1 cellular context compared by ENCODE assay signal in the genomic region with DNA sequence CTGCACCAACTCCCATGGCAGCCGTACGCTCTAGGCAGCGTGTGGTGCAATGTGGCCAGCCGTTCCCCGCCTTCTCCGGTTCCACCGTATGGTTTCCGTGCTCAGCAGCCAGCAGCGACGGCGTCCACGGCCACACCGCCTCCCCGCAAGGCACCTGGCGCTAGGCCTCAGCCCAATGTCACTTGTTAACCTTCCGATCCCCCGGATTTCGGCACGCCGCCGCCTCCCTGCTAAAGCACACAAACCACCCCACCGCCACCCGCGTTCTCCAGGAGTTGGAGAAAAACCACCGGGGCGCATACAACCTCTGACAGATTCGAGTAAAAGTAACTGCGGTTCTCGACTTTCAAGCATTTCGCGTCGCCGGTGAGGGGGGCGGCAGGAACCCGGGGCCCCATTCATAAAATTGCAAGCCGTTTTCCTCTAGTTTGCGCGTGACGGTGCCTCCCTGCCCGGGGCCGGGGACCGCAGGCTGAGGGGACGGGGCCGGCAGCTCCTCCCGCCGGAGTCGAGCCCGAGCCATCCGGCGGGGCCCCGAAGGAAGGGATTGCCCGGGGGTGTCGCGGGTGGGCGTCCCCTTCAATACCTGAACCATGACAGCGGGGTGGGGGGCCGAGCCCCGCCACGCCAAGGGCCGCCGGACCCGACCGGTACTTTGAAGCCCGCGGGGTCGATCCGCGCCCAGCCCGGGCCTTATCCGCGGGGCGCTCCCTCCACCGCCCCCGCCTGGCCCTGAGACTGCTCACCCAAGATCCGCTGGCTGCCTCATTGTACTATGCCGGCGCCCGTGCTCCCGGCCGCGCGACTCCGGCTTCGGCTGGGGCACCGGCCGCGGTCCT.
TF ChIP-seq lines count a peak whose summit lies in the region.

A gene with protein sequence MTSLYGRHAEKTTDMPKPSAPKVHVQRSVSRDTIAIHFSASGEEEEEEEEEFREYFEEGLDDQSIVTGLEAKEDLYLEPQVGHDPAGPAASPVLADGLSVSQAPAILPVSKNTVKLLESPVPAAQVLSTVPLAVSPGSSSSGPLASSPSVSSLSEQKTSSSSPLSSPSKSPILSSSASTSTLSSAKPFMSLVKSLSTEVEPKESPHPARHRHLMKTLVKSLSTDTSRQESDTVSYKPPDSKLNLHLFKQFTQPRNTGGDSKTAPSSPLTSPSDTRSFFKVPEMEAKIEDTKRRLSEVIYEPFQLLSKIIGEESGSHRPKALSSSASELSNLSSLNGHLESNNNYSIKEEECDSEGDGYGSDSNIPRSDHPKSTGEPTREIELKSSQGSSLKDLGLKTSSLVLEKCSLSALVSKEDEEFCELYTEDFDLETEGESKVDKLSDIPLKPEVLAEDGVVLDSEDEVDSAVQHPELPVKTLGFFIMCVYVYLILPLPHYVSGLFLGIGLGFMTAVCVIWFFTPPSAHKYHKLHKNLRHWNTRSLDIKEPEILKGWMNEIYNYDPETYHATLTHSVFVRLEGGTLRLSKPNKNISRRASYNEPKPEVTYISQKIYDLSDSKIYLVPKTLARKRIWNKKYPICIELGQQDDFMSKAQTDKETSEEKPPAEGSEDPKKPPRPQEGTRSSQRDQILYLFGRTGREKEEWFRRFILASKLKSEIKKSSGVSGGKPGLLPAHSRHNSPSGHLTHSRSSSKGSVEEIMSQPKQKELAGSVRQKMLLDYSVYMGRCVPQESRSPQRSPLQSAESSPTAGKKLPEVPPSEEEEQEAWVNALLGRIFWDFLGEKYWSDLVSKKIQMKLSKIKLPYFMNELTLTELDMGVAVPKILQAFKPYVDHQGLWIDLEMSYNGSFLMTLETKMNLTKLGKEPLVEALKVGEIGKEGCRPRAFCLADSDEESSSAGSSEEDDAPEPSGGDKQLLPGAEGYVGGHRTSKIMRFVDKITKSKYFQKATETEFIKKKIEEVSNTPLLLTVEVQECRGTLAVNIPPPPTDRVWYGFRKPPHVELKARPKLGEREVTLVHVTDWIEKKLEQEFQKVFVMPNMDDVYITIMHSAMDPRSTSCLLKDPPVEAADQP (minus strand): TSS at position 839 of the 839 bp plus-strand sequence. CDS start 49,043 bp downstream, outside the sequence.

TF ChIP-seq in HepG2, 621 proteins besides CTCF, POLR2A, EP300 and RAD21 (continued from another document and continues in another):
- TF ChIP-seq, protein P1, sequence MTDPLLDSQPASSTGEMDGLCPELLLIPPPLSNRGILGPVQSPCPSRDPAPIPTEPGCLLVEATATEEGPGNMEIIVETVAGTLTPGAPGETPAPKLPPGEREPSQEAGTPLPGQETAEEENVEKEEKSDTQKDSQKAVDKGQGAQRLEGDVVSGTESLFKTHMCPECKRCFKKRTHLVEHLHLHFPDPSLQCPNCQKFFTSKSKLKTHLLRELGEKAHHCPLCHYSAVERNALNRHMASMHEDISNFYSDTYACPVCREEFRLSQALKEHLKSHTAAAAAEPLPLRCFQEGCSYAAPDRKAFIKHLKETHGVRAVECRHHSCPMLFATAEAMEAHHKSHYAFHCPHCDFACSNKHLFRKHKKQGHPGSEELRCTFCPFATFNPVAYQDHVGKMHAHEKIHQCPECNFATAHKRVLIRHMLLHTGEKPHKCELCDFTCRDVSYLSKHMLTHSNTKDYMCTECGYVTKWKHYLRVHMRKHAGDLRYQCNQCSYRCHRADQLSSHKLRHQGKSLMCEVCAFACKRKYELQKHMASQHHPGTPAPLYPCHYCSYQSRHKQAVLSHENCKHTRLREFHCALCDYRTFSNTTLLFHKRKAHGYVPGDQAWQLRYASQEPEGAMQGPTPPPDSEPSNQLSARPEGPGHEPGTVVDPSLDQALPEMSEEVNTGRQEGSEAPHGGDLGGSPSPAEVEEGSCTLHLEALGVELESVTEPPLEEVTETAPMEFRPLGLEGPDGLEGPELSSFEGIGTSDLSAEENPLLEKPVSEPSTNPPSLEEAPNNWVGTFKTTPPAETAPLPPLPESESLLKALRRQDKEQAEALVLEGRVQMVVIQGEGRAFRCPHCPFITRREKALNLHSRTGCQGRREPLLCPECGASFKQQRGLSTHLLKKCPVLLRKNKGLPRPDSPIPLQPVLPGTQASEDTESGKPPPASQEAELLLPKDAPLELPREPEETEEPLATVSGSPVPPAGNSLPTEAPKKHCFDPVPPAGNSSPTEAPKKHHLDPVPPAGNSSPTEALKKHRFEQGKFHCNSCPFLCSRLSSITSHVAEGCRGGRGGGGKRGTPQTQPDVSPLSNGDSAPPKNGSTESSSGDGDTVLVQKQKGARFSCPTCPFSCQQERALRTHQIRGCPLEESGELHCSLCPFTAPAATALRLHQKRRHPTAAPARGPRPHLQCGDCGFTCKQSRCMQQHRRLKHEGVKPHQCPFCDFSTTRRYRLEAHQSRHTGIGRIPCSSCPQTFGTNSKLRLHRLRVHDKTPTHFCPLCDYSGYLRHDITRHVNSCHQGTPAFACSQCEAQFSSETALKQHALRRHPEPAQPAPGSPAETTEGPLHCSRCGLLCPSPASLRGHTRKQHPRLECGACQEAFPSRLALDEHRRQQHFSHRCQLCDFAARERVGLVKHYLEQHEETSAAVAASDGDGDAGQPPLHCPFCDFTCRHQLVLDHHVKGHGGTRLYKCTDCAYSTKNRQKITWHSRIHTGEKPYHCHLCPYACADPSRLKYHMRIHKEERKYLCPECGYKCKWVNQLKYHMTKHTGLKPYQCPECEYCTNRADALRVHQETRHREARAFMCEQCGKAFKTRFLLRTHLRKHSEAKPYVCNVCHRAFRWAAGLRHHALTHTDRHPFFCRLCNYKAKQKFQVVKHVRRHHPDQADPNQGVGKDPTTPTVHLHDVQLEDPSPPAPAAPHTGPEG (CRISPR knock-in tag; IDR thresholded peaks at IDR 0.05): no peak; the same call in 1 of the 2 replicates
- no peak; the same call in 1 of the 2 replicates for TF ChIP-seq FOXM1 (CRISPR knock-in tag; IDR thresholded peaks at IDR 0.05)
- TF ChIP-seq, protein P2, sequence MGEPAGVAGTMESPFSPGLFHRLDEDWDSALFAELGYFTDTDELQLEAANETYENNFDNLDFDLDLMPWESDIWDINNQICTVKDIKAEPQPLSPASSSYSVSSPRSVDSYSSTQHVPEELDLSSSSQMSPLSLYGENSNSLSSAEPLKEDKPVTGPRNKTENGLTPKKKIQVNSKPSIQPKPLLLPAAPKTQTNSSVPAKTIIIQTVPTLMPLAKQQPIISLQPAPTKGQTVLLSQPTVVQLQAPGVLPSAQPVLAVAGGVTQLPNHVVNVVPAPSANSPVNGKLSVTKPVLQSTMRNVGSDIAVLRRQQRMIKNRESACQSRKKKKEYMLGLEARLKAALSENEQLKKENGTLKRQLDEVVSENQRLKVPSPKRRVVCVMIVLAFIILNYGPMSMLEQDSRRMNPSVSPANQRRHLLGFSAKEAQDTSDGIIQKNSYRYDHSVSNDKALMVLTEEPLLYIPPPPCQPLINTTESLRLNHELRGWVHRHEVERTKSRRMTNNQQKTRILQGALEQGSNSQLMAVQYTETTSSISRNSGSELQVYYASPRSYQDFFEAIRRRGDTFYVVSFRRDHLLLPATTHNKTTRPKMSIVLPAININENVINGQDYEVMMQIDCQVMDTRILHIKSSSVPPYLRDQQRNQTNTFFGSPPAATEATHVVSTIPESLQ (CRISPR knock-in tag; conservative IDR thresholded peaks at IDR 0.05): no peak
- TF ChIP-seq, protein P3, sequence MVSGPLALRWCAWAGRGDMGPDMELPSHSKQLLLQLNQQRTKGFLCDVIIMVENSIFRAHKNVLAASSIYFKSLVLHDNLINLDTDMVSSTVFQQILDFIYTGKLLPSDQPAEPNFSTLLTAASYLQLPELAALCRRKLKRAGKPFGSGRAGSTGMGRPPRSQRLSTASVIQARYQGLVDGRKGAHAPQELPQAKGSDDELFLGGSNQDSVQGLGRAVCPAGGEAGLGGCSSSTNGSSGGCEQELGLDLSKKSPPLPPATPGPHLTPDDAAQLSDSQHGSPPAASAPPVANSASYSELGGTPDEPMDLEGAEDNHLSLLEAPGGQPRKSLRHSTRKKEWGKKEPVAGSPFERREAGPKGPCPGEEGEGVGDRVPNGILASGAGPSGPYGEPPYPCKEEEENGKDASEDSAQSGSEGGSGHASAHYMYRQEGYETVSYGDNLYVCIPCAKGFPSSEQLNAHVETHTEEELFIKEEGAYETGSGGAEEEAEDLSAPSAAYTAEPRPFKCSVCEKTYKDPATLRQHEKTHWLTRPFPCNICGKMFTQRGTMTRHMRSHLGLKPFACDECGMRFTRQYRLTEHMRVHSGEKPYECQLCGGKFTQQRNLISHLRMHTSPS (CRISPR knock-in tag; IDR thresholded peaks at IDR 0.05; ENCODE audit: low read depth): no peak
- TF ChIP-seq ZNF841 (CRISPR knock-in tag; IDR thresholded peaks at IDR 0.05; ENCODE audit: borderline replicate concordance): no peak
- TF ChIP-seq CC2D1A (CRISPR knock-in tag; IDR thresholded peaks at IDR 0.05): no peak
- no peak for TF ChIP-seq PHF5A (CRISPR knock-in tag; IDR thresholded peaks at IDR 0.05; ENCODE audit: low read depth, unreplicated experiment)
- TF ChIP-seq MBNL3 (CRISPR knock-in tag; conservative IDR thresholded peaks at IDR 0.05): no peak
- TF ChIP-seq TBP (CRISPR knock-in tag; IDR thresholded peaks at IDR 0.05): no peak
- TF ChIP-seq, protein P4, sequence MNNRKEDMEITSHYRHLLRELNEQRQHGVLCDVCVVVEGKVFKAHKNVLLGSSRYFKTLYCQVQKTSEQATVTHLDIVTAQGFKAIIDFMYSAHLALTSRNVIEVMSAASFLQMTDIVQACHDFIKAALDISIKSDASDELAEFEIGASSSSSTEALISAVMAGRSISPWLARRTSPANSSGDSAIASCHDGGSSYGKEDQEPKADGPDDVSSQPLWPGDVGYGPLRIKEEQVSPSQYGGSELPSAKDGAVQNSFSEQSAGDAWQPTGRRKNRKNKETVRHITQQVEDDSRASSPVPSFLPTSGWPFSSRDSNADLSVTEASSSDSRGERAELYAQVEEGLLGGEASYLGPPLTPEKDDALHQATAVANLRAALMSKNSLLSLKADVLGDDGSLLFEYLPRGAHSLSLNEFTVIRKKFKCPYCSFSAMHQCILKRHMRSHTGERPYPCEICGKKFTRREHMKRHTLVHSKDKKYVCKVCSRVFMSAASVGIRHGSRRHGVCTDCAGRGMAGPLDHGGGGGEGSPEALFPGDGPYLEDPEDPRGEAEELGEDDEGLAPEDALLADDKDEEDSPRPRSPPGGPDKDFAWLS (CRISPR knock-in tag; IDR thresholded peaks at IDR 0.05; ENCODE audit: borderline replicate concordance): peak; percentile 88; the same call in 1 of the 2 replicates
- no peak for TF ChIP-seq XBP1 (CRISPR knock-in tag; IDR thresholded peaks at IDR 0.05)
- no peak for TF ChIP-seq CREB1 (IDR thresholded peaks at IDR 0.05)
- TF ChIP-seq CREB1 (CRISPR knock-in tag; IDR thresholded peaks at IDR 0.05): no peak
- TF ChIP-seq TGIF2 (CRISPR knock-in tag; IDR thresholded peaks at IDR 0.05): 0 out of 2 replicates have a peak, but pooled peaks have one; percentile 36
- TF ChIP-seq, protein P5, sequence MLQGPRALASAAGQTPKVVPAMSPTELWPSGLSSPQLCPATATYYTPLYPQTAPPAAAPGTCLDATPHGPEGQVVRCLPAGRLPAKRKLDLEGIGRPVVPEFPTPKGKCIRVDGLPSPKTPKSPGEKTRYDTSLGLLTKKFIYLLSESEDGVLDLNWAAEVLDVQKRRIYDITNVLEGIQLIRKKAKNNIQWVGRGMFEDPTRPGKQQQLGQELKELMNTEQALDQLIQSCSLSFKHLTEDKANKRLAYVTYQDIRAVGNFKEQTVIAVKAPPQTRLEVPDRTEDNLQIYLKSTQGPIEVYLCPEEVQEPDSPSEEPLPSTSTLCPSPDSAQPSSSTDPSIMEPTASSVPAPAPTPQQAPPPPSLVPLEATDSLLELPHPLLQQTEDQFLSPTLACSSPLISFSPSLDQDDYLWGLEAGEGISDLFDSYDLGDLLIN (CRISPR knock-in tag; IDR thresholded peaks at IDR 0.05; ENCODE audit: borderline replicate concordance): 0 out of 2 replicates have a peak, but pooled peaks have one; percentile 65
- no peak for TF ChIP-seq ADNP (CRISPR knock-in tag; IDR thresholded peaks at IDR 0.05)
- no peak for TF ChIP-seq RFX3 (CRISPR knock-in tag; IDR thresholded peaks at IDR 0.05)
- TF ChIP-seq ZNF101 (CRISPR knock-in tag; IDR thresholded peaks at IDR 0.05; ENCODE audit: borderline replicate concordance, low read depth): no peak
- TF ChIP-seq HNRNPK (IDR thresholded peaks at IDR 0.05; ENCODE audit: low read depth, low read length, poor library complexity, severe bottlenecking): no peak
- TF ChIP-seq, protein P6, sequence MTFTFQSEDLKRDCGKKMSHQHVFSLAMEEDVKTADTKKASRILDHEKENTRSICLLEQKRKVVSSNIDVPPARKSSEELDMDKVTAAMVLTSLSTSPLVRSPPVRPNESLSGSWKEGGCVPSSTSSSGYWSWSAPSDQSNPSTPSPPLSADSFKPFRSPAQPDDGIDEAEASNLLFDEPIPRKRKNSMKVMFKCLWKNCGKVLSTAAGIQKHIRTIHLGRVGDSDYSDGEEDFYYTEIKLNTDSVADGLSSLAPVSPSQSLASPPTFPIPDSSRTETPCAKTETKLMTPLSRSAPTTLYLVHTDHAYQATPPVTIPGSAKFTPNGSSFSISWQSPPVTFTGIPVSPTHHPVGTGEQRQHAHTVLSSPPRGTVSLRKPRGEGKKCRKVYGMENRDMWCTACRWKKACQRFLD (CRISPR knock-in tag; IDR thresholded peaks at IDR 0.05; ENCODE audit: borderline replicate concordance): peak; percentile 71; the same call in 1 of the 2 replicates
- no peak for TF ChIP-seq NR1H2 (CRISPR knock-in tag; IDR thresholded peaks at IDR 0.05; ENCODE audit: borderline replicate concordance, low read depth)
- TF ChIP-seq, protein P7, sequence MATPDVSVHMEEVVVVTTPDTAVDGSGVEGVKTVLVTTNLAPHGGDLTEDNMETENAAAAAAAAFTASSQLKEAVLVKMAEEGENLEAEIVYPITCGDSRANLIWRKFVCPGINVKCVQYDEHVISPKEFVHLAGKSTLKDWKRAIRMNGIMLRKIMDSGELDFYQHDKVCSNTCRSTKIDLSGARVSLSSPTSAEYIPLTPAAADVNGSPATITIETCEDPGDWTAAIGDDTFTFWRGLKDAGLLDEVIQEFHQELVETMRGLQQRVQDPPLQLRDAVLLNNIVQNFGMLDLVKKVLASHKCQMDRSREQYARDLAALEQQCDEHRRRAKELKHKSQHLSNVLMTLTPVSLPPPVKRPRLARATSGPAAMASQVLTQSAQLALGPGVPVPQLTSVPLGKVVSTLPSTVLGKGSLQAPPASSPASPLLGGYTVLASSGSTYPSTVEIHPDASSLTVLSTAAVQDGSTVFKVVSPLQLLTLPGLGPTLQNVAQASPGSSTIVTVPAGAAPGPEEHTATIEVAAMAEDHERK (CRISPR knock-in tag; IDR thresholded peaks at IDR 0.05; ENCODE audit: low read depth): no peak
- no peak for TF ChIP-seq ZBTB1 (CRISPR knock-in tag; IDR thresholded peaks at IDR 0.05; ENCODE audit: borderline replicate concordance)
- TF ChIP-seq, protein P8, sequence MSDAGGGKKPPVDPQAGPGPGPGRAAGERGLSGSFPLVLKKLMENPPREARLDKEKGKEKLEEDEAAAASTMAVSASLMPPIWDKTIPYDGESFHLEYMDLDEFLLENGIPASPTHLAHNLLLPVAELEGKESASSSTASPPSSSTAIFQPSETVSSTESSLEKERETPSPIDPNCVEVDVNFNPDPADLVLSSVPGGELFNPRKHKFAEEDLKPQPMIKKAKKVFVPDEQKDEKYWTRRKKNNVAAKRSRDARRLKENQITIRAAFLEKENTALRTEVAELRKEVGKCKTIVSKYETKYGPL (CRISPR knock-in tag; IDR thresholded peaks at IDR 0.05): no peak
- peak; percentile 93 for TF ChIP-seq ASH2L (IDR thresholded peaks at IDR 0.05; ENCODE audit: insufficient read length, low read depth, low read length)
- no peak; the same call in 1 of the 2 replicates for TF ChIP-seq HOXA5 (CRISPR knock-in tag; IDR thresholded peaks at IDR 0.05)
- no peak for TF ChIP-seq SNRNP70 (IDR thresholded peaks at IDR 0.05; ENCODE audit: low read depth, low read length)
- TF ChIP-seq ZNF12 (CRISPR knock-in tag; IDR thresholded peaks at IDR 0.05): peak; percentile 65; the same call in 1 of the 2 replicates
